ENCODE assay signal across 8 cellular contexts in genomic region chr2:205675861-205676516, GRCh38. TPM values are rescaled to one million over a fixed set of nuclear protein-coding genes. Genes with fewer than 3 reads are reported as not detected.
DNase-seq lines count a peak whose midpoint lies in the region; ATAC-seq, FAIRE-seq and TF ChIP-seq lines count a peak whose summit lies in the region.

No MANE protein-coding gene starts in this region.

- no peaks in the 10 kb centered on the region for H3K9me1 ChIP-seq in K562 (ENCODE audit: control insufficient read depth, insufficient read depth, low read length)

- H3K9ac ChIP-seq in K562 (ENCODE audit: insufficient read depth in 1 of 2, low read depth in 2 of 2, low read length in 2 of 2), result no peak overlapping the region

- H3K4me1 Mint-ChIP-seq in CD4-positive, alpha-beta T cell (ENCODE audit: low read depth), result no peaks in the 10 kb centered on the region
- H3K4me1 Mint-ChIP-seq in activated CD4-positive, alpha-beta memory T cell treated with anti-CD3 and anti-CD28 coated beads for 36 hours (ENCODE audit: low read depth), result peaks cover 2% of the 10 kb centered on the region

- no TSS peak for BruUV-seq in K562 (replicated peaks; lab: Mats Ljungman, UMichigan)

- peak; percentile 86 for TF ChIP-seq CTCF in CD4-positive, alpha-beta T cell (IDR thresholded peaks at IDR 0.05)
- peak; percentile 88 for TF ChIP-seq CTCF in HEK293 (tag by site-specific recombination; IDR thresholded peaks at IDR 0.05)
- peak; percentile 34 to 61 (median 48); a peak in 4 of 6 replicates for TF ChIP-seq CTCF in K562 (IDR thresholded peaks at IDR 0.05 in 2 of 3, conservative IDR thresholded peaks at IDR 0.05 in 1 of 3; ENCODE audit: insufficient read depth in 2 of 3, low read depth in 1 of 3, low read length in 3 of 3)
- TF ChIP-seq CTCF in vagina (IDR thresholded peaks at IDR 0.05), result peak; percentile 36 to 86 (median 78)

- H3K4me3 Mint-ChIP-seq in CD4-positive, alpha-beta T cell, result no peak overlapping the region
- no peak overlapping the region for H3K4me3 Mint-ChIP-seq in activated CD4-positive, alpha-beta memory T cell treated with anti-CD3 and anti-CD28 coated beads for 36 hours

- H3K4me1 ChIP-seq in HEK293 (ENCODE audit: control insufficient read depth, insufficient read depth, low read length) (peaks cover 4% of the 10 kb centered on the region), K562 (replicated peaks in 1 of 2; ENCODE audit: control insufficient read depth in 2 of 2, insufficient read depth in 2 of 2, low read length in 2 of 2) (no peaks in the 10 kb centered on the region), vagina (no peaks in the 10 kb centered on the region)

- intact Hi-C loops in CD4-positive, alpha-beta T cell (cut with DNase I, micrococcal nuclease), result loop anchor here (1.0 to 10.0 kb wide), 9 partner anchors 789 to 1569 kb away; no protein-coding TSS in a partner anchor
- intact Hi-C loops in K562 (cut with micrococcal nuclease) (loop anchor here (5.0 to 10.0 kb wide), 3 partner anchors 791 to 1414 kb away; no protein-coding TSS in a partner anchor), left colon (cut with DNase I, micrococcal nuclease) (loop anchor here in 1 of 2 donors (5.0 to 10.0 kb wide), 4 partner anchors 801 to 1529 kb away; no protein-coding TSS in a partner anchor), vagina (cut with DNase I) (loop anchor here (10.0 kb wide), 1 partner anchor 811 kb away; no protein-coding TSS in a partner anchor)
- intact Hi-C loops in activated CD4-positive, alpha-beta memory T cell treated with anti-CD3 and anti-CD28 coated beads for 36 hours (cut with micrococcal nuclease), result loop anchor here (1.0 kb wide), 1 partner anchor 1351 kb away; no protein-coding TSS in a partner anchor

- H3K27ac Mint-ChIP-seq in CD4-positive, alpha-beta T cell, result no peak overlapping the region
- no peak overlapping the region for H3K27ac Mint-ChIP-seq in activated CD4-positive, alpha-beta memory T cell treated with anti-CD3 and anti-CD28 coated beads for 36 hours

- TF ChIP-seq POLR2A in K562 (conservative IDR thresholded peaks at IDR 0.05) (no peak), vagina (IDR thresholded peaks at IDR 0.05) (no peak)

- 0% methylated on average over 6 of the region's 7 CpGs for WGBS in K562 (ENCODE audit: insufficient coverage, low coverage, missing lambda C conversion rate)

- H3K9me3 Mint-ChIP-seq in CD4-positive, alpha-beta T cell, result no peaks in the 10 kb centered on the region
- H3K9me3 Mint-ChIP-seq in activated CD4-positive, alpha-beta memory T cell treated with anti-CD3 and anti-CD28 coated beads for 36 hours, result no peaks in the 10 kb centered on the region

- H3K36me3 ChIP-seq in HEK293 (ENCODE audit: control insufficient read depth in 2 of 2, insufficient read depth in 1 of 2, low read length in 2 of 2), result no peaks in the 10 kb centered on the region
- no peaks in the 10 kb centered on the region for H3K36me3 ChIP-seq in K562 (ENCODE audit: control insufficient read depth, insufficient read depth, low read length)
- H3K36me3 ChIP-seq in vagina, result no peaks in the 10 kb centered on the region

- H2AFZ ChIP-seq in K562 (ENCODE audit: low read depth, low read length), result no peak overlapping the region

- H3K9me3 ChIP-seq in CD4-positive, alpha-beta T cell (ENCODE audit: control insufficient read depth, low read length), result no peaks in the 10 kb centered on the region
- H3K9me3 ChIP-seq in HEK293 (ENCODE audit: control insufficient read depth, insufficient read depth, low read depth, low read length) (no peaks in the 10 kb centered on the region), K562 (replicated peaks; ENCODE audit: control insufficient read depth, insufficient read depth, low read depth, low read length) (no peaks in the 10 kb centered on the region), vagina (no peaks in the 10 kb centered on the region)

- H3K79me2 ChIP-seq in K562 (ENCODE audit: control insufficient read depth, insufficient read depth, low read length), result no peaks in the 10 kb centered on the region

- FAIRE-seq in K562 (lab: Jason Lieb, UNC), result no peak

- H3K4me3 ChIP-seq in HEK293 (ENCODE audit: low read depth, low read length) (no peak overlapping the region), K562 (no peak overlapping the region), vagina (no peak overlapping the region)

- ATAC-seq in CD4-positive, alpha-beta T cell (ENCODE audit: poor library complexity), result no peak
- ATAC-seq in K562 (no peak), left colon (peak; percentile 79), GM21786 (IDR thresholded peaks at IDR 0.05; ENCODE audit: unreplicated experiment) (no peak)

- peaks cover 7% of the 10 kb centered on the region for H3K27me3 ChIP-seq in CD4-positive, alpha-beta T cell (ENCODE audit: control insufficient read depth, insufficient read depth, low read length)
- H3K27me3 ChIP-seq in K562 (ENCODE audit: control insufficient read depth in 2 of 2, insufficient read depth in 2 of 2, low read length in 2 of 2) (no peaks in the 10 kb centered on the region), vagina (no peaks in the 10 kb centered on the region)

- POLR2A ChIA-PET in CD4-positive, alpha-beta T cell (lab: Charles Lee), result interaction anchor here (0.6 to 1.6 kb wide), 4 partner anchors 14 to 804 kb away, joined by 3 to 4 read pairs (median 3); no protein-coding TSS in a partner anchor
- POLR2A ChIA-PET in HEK293 (lab: Yijun Ruan, JAX), result no interaction called here
- POLR2A ChIA-PET in K562 (lab: Yijun Ruan, JAX), result no interaction called here
- POLR2A ChIA-PET in activated CD4-positive, alpha-beta memory T cell treated with anti-CD3 and anti-CD28 coated beads for 36 hours (lab: Charles Lee), result no interaction called here

- TF ChIP-seq RAD21 in K562 (CRISPR knock-in tag; conservative IDR thresholded peaks at IDR 0.05 in 1 of 2, IDR thresholded peaks at IDR 0.05 in 1 of 2), result peak; percentile 78 to 81

- no peak overlapping the region for H3K4me2 ChIP-seq in K562 (ENCODE audit: insufficient read depth, low read length)

- in situ Hi-C loops in K562 (cut with MboI), result loop anchor here (25.0 kb wide), 1 partner anchor 1414 kb away; no protein-coding TSS in a partner anchor

- peaks cover 18% of the 10 kb centered on the region for H3K27me3 Mint-ChIP-seq in CD4-positive, alpha-beta T cell
- peaks cover 21% of the 10 kb centered on the region for H3K27me3 Mint-ChIP-seq in activated CD4-positive, alpha-beta memory T cell treated with anti-CD3 and anti-CD28 coated beads for 36 hours

- no peaks in the 10 kb centered on the region for H3K36me3 Mint-ChIP-seq in CD4-positive, alpha-beta T cell (ENCODE audit: low read depth)
- no peaks in the 10 kb centered on the region for H3K36me3 Mint-ChIP-seq in activated CD4-positive, alpha-beta memory T cell treated with anti-CD3 and anti-CD28 coated beads for 36 hours

- no peak for DNase-seq in CD4-positive, alpha-beta T cell
- DNase-seq in NCI-H510A treated with DMSO at 0.1 percent for 48 hours (lab: John Stamatoyannopoulos, UW), result peak; percentile 73
- peak in 2 of 4 experiments; percentile 20 to 21 for DNase-seq in K562 (ENCODE audit: extremely low read depth in 1 of 4, low spot score in 3 of 4)
- no peak for DNase-seq in left colon
- no peak for DNase-seq in vagina (ENCODE audit: extremely low spot score in 2 of 2)
- no peak for DNase-seq in activated CD4-positive, alpha-beta memory T cell treated with anti-CD3 and anti-CD28 coated beads for 36 hours

- no peak for TF ChIP-seq EP300 in K562 (IDR thresholded peaks at IDR 0.05; ENCODE audit: low read length)

- H3K27ac ChIP-seq in CD4-positive, alpha-beta T cell (ENCODE audit: low read depth, low read length), result no peak overlapping the region
- no peak overlapping the region for H3K27ac ChIP-seq in HEK293 (ENCODE audit: extremely low read depth, low read depth, low read length)
- no peak overlapping the region for H3K27ac ChIP-seq in K562 (ENCODE audit: extremely low read depth, low read depth, low read length)
- H3K27ac ChIP-seq in vagina, result no peak overlapping the region

- CTCF ChIA-PET in CD4-positive, alpha-beta T cell (lab: Charles Lee), result interaction anchor here (1.3 kb wide), 1 partner anchor 1352 kb away, joined by 4 read pairs; no protein-coding TSS in a partner anchor
- CTCF ChIA-PET in HEK293 (lab: Yijun Ruan, JAX) (interaction anchor here (0.5 to 2.3 kb wide), 46 partner anchors 8 to 1716 kb away, joined by 3 to 14 read pairs (median 3); no protein-coding TSS in a partner anchor), K562 (lab: Yijun Ruan, JAX; ENCODE audit: low intra/inter-chr PET ratio) (no interaction called here)
- CTCF ChIA-PET in activated CD4-positive, alpha-beta memory T cell treated with anti-CD3 and anti-CD28 coated beads for 36 hours (lab: Charles Lee), result interaction anchor here (0.6 to 2.1 kb wide), 28 partner anchors 8 to 1415 kb away, joined by 3 to 13 read pairs (median 3); no protein-coding TSS in a partner anchor

- no peaks in the 10 kb centered on the region for H4K20me1 ChIP-seq in K562 (replicated peaks; ENCODE audit: control insufficient read depth, insufficient read depth, low read length)

TF ChIP-seq in HEK293, 187 proteins besides CTCF, POLR2A, EP300 and RAD21 (continues in another document):
- TF ChIP-seq ZNF501 (tag by site-specific recombination; IDR thresholded peaks at IDR 0.05), result 0 out of 2 replicates have a peak, but pooled peaks have one; percentile 24

RNA-seq across cellular contexts. Expression of gene NRP2, which starts 6.3 kb away (rescaled TPM):
- under 1 TPM in 1 of 2 experiments, not detected in 1; 0.19 TPM for total RNA-seq in CD4-positive, alpha-beta T cell
- total RNA-seq in K562 (2011; cell fraction: chromatin; rRNA removed; ENCODE audit: low replicate concordance), result not detected in 2 replicates
- total RNA-seq in K562 (2011; cell fraction: nucleolus; rRNA removed), result not detected in 2 replicates
- not detected in 2 replicates for total RNA-seq in K562 (2011; cell fraction: nucleoplasm; rRNA removed)
- 0.05 TPM in 1 of 2 replicates, not detected in the other for total RNA-seq in K562 (2014; rRNA removed)
- not detected in 2 replicates for total RNA-seq in K562 (2014; rRNA removed; fragmentation: Illumina TruSeq; extraction: Trizol)
- total RNA-seq in K562 (2015; rRNA removed; fragmentation: Illumina TruSeq; extraction: Trizol), result not detected in 2 replicates
- total RNA-seq in K562 (2021), result 0.13 and 0.31 TPM in 2 replicates
- polyA plus RNA-seq in K562 (2011; rRNA removed), result not detected in 2 replicates
- polyA plus RNA-seq in K562 (2011; cell fraction: cytosol; rRNA removed), result 0.01 and 0.04 TPM in 2 replicates
- not detected in 2 replicates for polyA plus RNA-seq in K562 (2011; cell fraction: nucleus; rRNA removed)
- polyA plus RNA-seq in K562 (2012), result 0.01 and 0.06 TPM in 2 replicates
- polyA plus RNA-seq in K562 (2014; fragmentation: Illumina TruSeq; extraction: Trizol), result 0.15 TPM in 1 of 2 replicates, not detected in the other
- not detected for polyA plus RNA-seq in K562 (2014; fragmentation: Nextera tagmentation; extraction: Ambion mirVana)
- polyA plus RNA-seq in K562 (2014; rRNA removed), result 0.16 TPM in 1 of 2 replicates, not detected in the other
- polyA minus RNA-seq in K562 (2011; rRNA and poly(A)+ RNA removed), result not detected in 2 replicates
- polyA minus RNA-seq in K562 (2011; cell fraction: cytosol; rRNA and poly(A)+ RNA removed), result not detected in 2 replicates
- not detected in 2 replicates for polyA minus RNA-seq in K562 (2011; cell fraction: nucleus; rRNA and poly(A)+ RNA removed)
- total RNA-seq in left colon, result 10 to 100 TPM in 1 of 2 donors, 1 to 10 TPM in 1; 3.8 to 42.6 TPM
- total RNA-seq in vagina, result 65.6 TPM
- 1 to 10 TPM; 1.9 to 2.6 TPM for total RNA-seq in activated CD4-positive, alpha-beta memory T cell treated with anti-CD3 and anti-CD28 coated beads for 36 hours
